20 cellular contexts compared by ENCODE assay signal in the genomic region with DNA sequence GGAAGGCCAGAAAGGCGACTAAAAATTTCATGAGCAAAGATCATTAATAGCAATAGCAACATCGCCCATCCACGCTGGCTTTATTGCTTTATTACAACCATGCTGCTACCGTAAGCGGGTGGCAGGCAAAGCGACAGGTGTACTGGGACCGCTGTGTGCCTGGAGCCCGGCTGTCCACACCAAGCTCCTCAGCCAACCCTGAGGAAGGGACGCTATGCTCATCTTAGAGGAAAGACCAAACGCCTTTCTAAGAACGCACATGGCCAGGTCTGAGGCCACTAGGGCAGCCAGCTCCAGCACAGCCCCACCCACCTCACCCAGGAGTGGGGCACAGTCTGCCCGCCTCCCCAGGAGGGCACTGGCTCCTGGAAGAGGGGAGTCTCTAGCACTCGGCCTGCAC.
"Had no signal": no experiment of that assay in that cellular context is flagged by ENCODE, and none has a peak within 500 bp of the region (broad histone marks: within the 10 kb centered on the region; RNA-seq: fewer than 3 reads in every experiment).

No MANE protein-coding gene starts in this region.

- H3K36me3 ChIP-seq: ascending aorta, brain microvascular endothelial cell, esophagus squamous epithelium, gastrocnemius medialis, neural progenitor cell, thyroid gland, WERI-Rb-1 had no signal

- H3K4me3 ChIP-seq: ascending aorta, coronary artery, esophagus squamous epithelium, gastrocnemius medialis, neural progenitor cell, thyroid gland had no signal

- ATAC-seq: activated CD8-positive, alpha-beta T cell treated with anti-CD3 and anti-CD28 coated beads for 36 hours; gastrocnemius medialis; naive thymus-derived CD8-positive, alpha-beta T cell had no signal

- H3K27me3 ChIP-seq: ascending aorta, brain microvascular endothelial cell, esophagus squamous epithelium, gastrocnemius medialis, neural progenitor cell, thyroid gland had no signal

- H3K9ac ChIP-seq: neural progenitor cell had no signal

- DNase-seq: activated CD4-positive, alpha-beta T cell treated with anti-CD3 and anti-CD28 coated beads, Interleukin-2, amount 10 ng/mL, durations not matched to agents 7 days and 5 days; activated CD4-positive, CD25-positive, alpha-beta regulatory T cell treated with anti-CD3 and anti-CD28 coated beads, Interleukin-2, amount 50 U/mL, for 72 hours; activated CD8-positive, alpha-beta T cell treated with anti-CD3 and anti-CD28 coated beads for 36 hours; activated gamma-delta T cell; brain microvascular endothelial cell; central memory CD4-positive, alpha-beta T cell; endodermal cell; esophagus squamous epithelium; gastrocnemius medialis; head of caudate nucleus; naive thymus-derived CD8-positive, alpha-beta T cell; stimulated activated CD4-positive, alpha-beta T cell treated with anti-CD3 and anti-CD28 coated beads, Interleukin-4, amount 100 ng/mL, for 24 hours; stimulated activated naive CD4-positive, alpha-beta T cell treated with Interleukin-2 at 50 U/mL for 16 hours; substantia nigra; T-helper 2 cell; thyroid gland; WERI-Rb-1 had no signal

- H3K27ac ChIP-seq: ascending aorta, brain microvascular endothelial cell, coronary artery, neural progenitor cell, WERI-Rb-1 had no signal

- H3K9me3 ChIP-seq: ascending aorta, esophagus squamous epithelium, gastrocnemius medialis, thyroid gland had no signal
